ENCODE assay signal across 26 cellular contexts in genomic region chr1:223378754-223379153, GRCh38. TPM values are rescaled to one million over a fixed set of nuclear protein-coding genes. Genes with fewer than 3 reads are reported as not detected.
DNase-seq lines count a peak whose midpoint lies in the region; ATAC-seq, FAIRE-seq and TF ChIP-seq lines count a peak whose summit lies in the region.
"Had no signal": no experiment of that assay in that cellular context is flagged by ENCODE, and none has a peak within 500 bp of the region (broad histone marks: within the 10 kb centered on the region; RNA-seq: fewer than 3 reads in every experiment).

No MANE protein-coding gene starts in this region.

- no peaks in the 10 kb centered on the region for H3K4me1 ChIP-seq in HEK293 (ENCODE audit: control insufficient read depth, insufficient read depth, low read length)
- no peaks in the 10 kb centered on the region for H3K4me1 ChIP-seq in K562 (replicated peaks in 1 of 2; ENCODE audit: control insufficient read depth in 2 of 2, insufficient read depth in 2 of 2, low read length in 2 of 2)

- H3K27ac ChIP-seq in HEK293 (ENCODE audit: extremely low read depth, low read depth, low read length) (no peak overlapping the region), K562 (ENCODE audit: extremely low read depth, low read depth, low read length) (no peak overlapping the region)
- H3K27ac ChIP-seq: HL-60 had no signal

- no peak for TF ChIP-seq POLR2A in K562 (conservative IDR thresholded peaks at IDR 0.05)

- FAIRE-seq in K562 (lab: Jason Lieb, UNC): no peak
- FAIRE-seq: GM12878 had no signal

- no peaks in the 10 kb centered on the region for H3K4me1 Mint-ChIP-seq in activated CD4-positive, alpha-beta memory T cell treated with anti-CD3 and anti-CD28 coated beads for 36 hours (ENCODE audit: low read depth)
- H3K4me1 Mint-ChIP-seq: IgD-negative memory B cell had no signal

- no TSS peak for BruUV-seq in K562 (replicated peaks; lab: Mats Ljungman, UMichigan)

- H3K9me1 ChIP-seq in K562 (ENCODE audit: control insufficient read depth, insufficient read depth, low read length): no peaks in the 10 kb centered on the region

- H3K4me3 Mint-ChIP-seq in activated CD4-positive, alpha-beta memory T cell treated with anti-CD3 and anti-CD28 coated beads for 36 hours: no peak overlapping the region
- H3K4me3 Mint-ChIP-seq: IgD-negative memory B cell had no signal

- H3K36me3 Mint-ChIP-seq in activated CD4-positive, alpha-beta memory T cell treated with anti-CD3 and anti-CD28 coated beads for 36 hours: no peaks in the 10 kb centered on the region

- peaks cover 4 to 8% of the 10 kb centered on the region in 2 experiments; a peak in 3 of 5 replicates for H3K27me3 ChIP-seq in K562 (ENCODE audit: control insufficient read depth in 2 of 2, insufficient read depth in 2 of 2, low read length in 2 of 2)

- no peak overlapping the region for H3K9ac ChIP-seq in K562 (ENCODE audit: insufficient read depth in 1 of 2, low read depth in 2 of 2, low read length in 2 of 2)

- H3K27ac Mint-ChIP-seq in activated CD4-positive, alpha-beta memory T cell treated with anti-CD3 and anti-CD28 coated beads for 36 hours: no peak overlapping the region
- H3K27ac Mint-ChIP-seq: IgD-negative memory B cell had no signal

- H3K36me3 ChIP-seq in HEK293 (ENCODE audit: control insufficient read depth in 2 of 2, insufficient read depth in 1 of 2, low read length in 2 of 2) (no peaks in the 10 kb centered on the region), K562 (ENCODE audit: control insufficient read depth, insufficient read depth, low read length) (no peaks in the 10 kb centered on the region)

- intact Hi-C loops in K562 (cut with micrococcal nuclease): no loop called here
- intact Hi-C loops in activated CD4-positive, alpha-beta memory T cell treated with anti-CD3 and anti-CD28 coated beads for 36 hours (cut with micrococcal nuclease): no loop called here

- POLR2A ChIA-PET in HEK293 (lab: Yijun Ruan, JAX) (no interaction called here), K562 (lab: Yijun Ruan, JAX) (interaction anchor here (1.1 to 2.1 kb wide), 3 partner anchors 10 to 38 kb away, joined by 3 to 5 read pairs (median 3); no protein-coding TSS in a partner anchor)
- POLR2A ChIA-PET in activated CD4-positive, alpha-beta memory T cell treated with anti-CD3 and anti-CD28 coated beads for 36 hours (lab: Charles Lee): interaction anchor here (0.6 kb wide), 1 partner anchor 158 kb away, joined by 3 read pairs; no protein-coding TSS in a partner anchor

- no peak for TF ChIP-seq RAD21 in K562 (CRISPR knock-in tag; conservative IDR thresholded peaks at IDR 0.05 in 1 of 2, IDR thresholded peaks at IDR 0.05 in 1 of 2)

- no peaks in the 10 kb centered on the region for H3K9me3 ChIP-seq in HEK293 (ENCODE audit: control insufficient read depth, insufficient read depth, low read depth, low read length)
- H3K9me3 ChIP-seq in K562 (replicated peaks; ENCODE audit: control insufficient read depth, insufficient read depth, low read depth, low read length): no peaks in the 10 kb centered on the region

- no peak overlapping the region for H3K4me2 ChIP-seq in K562 (ENCODE audit: insufficient read depth, low read length)

- H2AFZ ChIP-seq in K562 (ENCODE audit: low read depth, low read length): no peak overlapping the region

- no peak for TF ChIP-seq EP300 in K562 (IDR thresholded peaks at IDR 0.05; ENCODE audit: low read length)

- in situ Hi-C loops in K562 (cut with MboI): no loop called here

- H3K4me3 ChIP-seq in HEK293 (ENCODE audit: low read depth, low read length): no peak overlapping the region
- no peak overlapping the region for H3K4me3 ChIP-seq in K562
- H3K4me3 ChIP-seq: GM12878 had no signal

- DNase-seq in DMS53 (lab: John Stamatoyannopoulos, UW): peak; percentile 42
- DNase-seq in DMS53 treated with DMSO at 0.1 percent for 48 hours (lab: John Stamatoyannopoulos, UW; ENCODE audit: unreplicated experiment): no peak
- peak in 2 of 4 experiments; percentile 55 to 56 for DNase-seq in K562 (ENCODE audit: extremely low read depth in 1 of 4, low spot score in 3 of 4)
- DNase-seq in myocyte (ENCODE audit: low read depth): peak; percentile 10
- DNase-seq in activated CD4-positive, alpha-beta memory T cell treated with anti-CD3 and anti-CD28 coated beads for 36 hours: no peak
- DNase-seq in NCI-H187 treated with DMSO at 0.1 percent for 48 hours (lab: John Stamatoyannopoulos, UW): no peak
- DNase-seq in activated CD4-positive, alpha-beta T cell treated with anti-CD3 and anti-CD28 coated beads, Interleukin-2, amount 50 U/mL, for 4 hours: no peak
- DNase-seq: 8988T, DMS79, EL, GDM1, Karpas-422, NCI-H1092 treated with DMSO at 0.1 percent for 48 hours, NCI-H1436, NCI-H187, NCI-H2227 treated with DMSO at 0.1 percent for 48 hours, NCI-H510A, NCI-H774, PC-3 had no signal

- H3K79me2 ChIP-seq in K562 (ENCODE audit: control insufficient read depth, insufficient read depth, low read length): no peaks in the 10 kb centered on the region

- peaks cover 8% of the 10 kb centered on the region for H3K27me3 Mint-ChIP-seq in activated CD4-positive, alpha-beta memory T cell treated with anti-CD3 and anti-CD28 coated beads for 36 hours

- H4K20me1 ChIP-seq in K562 (replicated peaks; ENCODE audit: control insufficient read depth, insufficient read depth, low read length): no peaks in the 10 kb centered on the region

- peaks cover 9% of the 10 kb centered on the region for H3K9me3 Mint-ChIP-seq in activated CD4-positive, alpha-beta memory T cell treated with anti-CD3 and anti-CD28 coated beads for 36 hours

- CTCF ChIA-PET in HEK293 (lab: Yijun Ruan, JAX): no interaction called here
- CTCF ChIA-PET in K562 (lab: Yijun Ruan, JAX; ENCODE audit: low intra/inter-chr PET ratio): no interaction called here
- CTCF ChIA-PET in activated CD4-positive, alpha-beta memory T cell treated with anti-CD3 and anti-CD28 coated beads for 36 hours (lab: Charles Lee): no interaction called here

- ATAC-seq in K562: peak; percentile 49; the same call in 2 of the 3 replicates
- ATAC-seq: GM12878, PC-3, SK-N-SH treated with all-trans-retinoic acid at 6 μM for 48 hours had no signal

- TF ChIP-seq CTCF in HEK293 (tag by site-specific recombination; IDR thresholded peaks at IDR 0.05) (no peak), K562 (IDR thresholded peaks at IDR 0.05 in 2 of 3, conservative IDR thresholded peaks at IDR 0.05 in 1 of 3; ENCODE audit: insufficient read depth in 2 of 3, low read depth in 1 of 3, low read length in 3 of 3) (no peak)

TF ChIP-seq in K562, 482 proteins besides CTCF, POLR2A, EP300 and RAD21 (continues in another document):
- TF ChIP-seq ADNP (tag; IDR thresholded peaks at IDR 0.05): no peak
- peak; percentile 35 for TF ChIP-seq CBFA2T2 (conservative IDR thresholded peaks at IDR 0.05)
- peak; percentile 78 for TF ChIP-seq USF1 (CRISPR knock-in tag; IDR thresholded peaks at IDR 0.05)

RNA-seq across cellular contexts. Expression of gene CCDC185, which starts 14.5 kb away (rescaled TPM):
- total RNA-seq in K562 (2011; cell fraction: chromatin; rRNA removed; ENCODE audit: low replicate concordance): not detected in 2 replicates
- not detected in 2 replicates for total RNA-seq in K562 (2011; cell fraction: nucleolus; rRNA removed)
- total RNA-seq in K562 (2011; cell fraction: nucleoplasm; rRNA removed): not detected in 2 replicates
- not detected in 2 replicates for total RNA-seq in K562 (2014; rRNA removed)
- total RNA-seq in K562 (2014; rRNA removed; fragmentation: Illumina TruSeq; extraction: Trizol): not detected in 2 replicates
- total RNA-seq in K562 (2015; rRNA removed; fragmentation: Illumina TruSeq; extraction: Trizol): not detected in 2 replicates
- total RNA-seq in K562 (2021): not detected in 2 replicates
- polyA plus RNA-seq in K562 (2011; rRNA removed): not detected in 2 replicates
- polyA plus RNA-seq in K562 (2011; cell fraction: cytosol; rRNA removed): not detected in 2 replicates
- polyA plus RNA-seq in K562 (2011; cell fraction: nucleus; rRNA removed): not detected in 2 replicates
- not detected in 2 replicates for polyA plus RNA-seq in K562 (2012)
- polyA plus RNA-seq in K562 (2014; fragmentation: Illumina TruSeq; extraction: Trizol): not detected in 2 replicates
- not detected for polyA plus RNA-seq in K562 (2014; fragmentation: Nextera tagmentation; extraction: Ambion mirVana)
- polyA plus RNA-seq in K562 (2014; rRNA removed): not detected in 2 replicates
- polyA minus RNA-seq in K562 (2011; rRNA and poly(A)+ RNA removed): not detected in 2 replicates
- polyA minus RNA-seq in K562 (2011; cell fraction: cytosol; rRNA and poly(A)+ RNA removed): not detected in 2 replicates
- not detected in 2 replicates for polyA minus RNA-seq in K562 (2011; cell fraction: nucleus; rRNA and poly(A)+ RNA removed)
- not detected in 2 replicates for total RNA-seq in myocyte
- polyA plus RNA-seq in myocyte (2012): not detected
- not detected for total RNA-seq in activated CD4-positive, alpha-beta memory T cell treated with anti-CD3 and anti-CD28 coated beads for 36 hours
- total RNA-seq: GM12878, H4, PC-3 had no signal
- polyA plus RNA-seq: BJ, GM12878, IgD-negative memory B cell had no signal

RNA-seq across cellular contexts. Expression of gene SUSD4, which starts 14.8 kb away (rescaled TPM):
- total RNA-seq in K562 (2011; cell fraction: chromatin; rRNA removed; ENCODE audit: low replicate concordance): 0.16 and 0.97 TPM in 2 replicates
- 0.26 and 0.67 TPM in 2 replicates for total RNA-seq in K562 (2011; cell fraction: nucleolus; rRNA removed)
- 0.23 and 1.1 TPM in 2 replicates for total RNA-seq in K562 (2011; cell fraction: nucleoplasm; rRNA removed)
- total RNA-seq in K562 (2014; rRNA removed): not detected in 2 replicates
- not detected in 2 replicates for total RNA-seq in K562 (2014; rRNA removed; fragmentation: Illumina TruSeq; extraction: Trizol)
- total RNA-seq in K562 (2015; rRNA removed; fragmentation: Illumina TruSeq; extraction: Trizol): not detected in 2 replicates
- total RNA-seq in K562 (2021): 0.09 TPM in 1 of 2 replicates, not detected in the other
- polyA plus RNA-seq in K562 (2011; rRNA removed): 0.15 and 1.7 TPM in 2 replicates
- polyA plus RNA-seq in K562 (2011; cell fraction: cytosol; rRNA removed): 0.10 and 1.3 TPM in 2 replicates
- 0.95 and 3.8 TPM in 2 replicates for polyA plus RNA-seq in K562 (2011; cell fraction: nucleus; rRNA removed)
- 0.14 and 0.26 TPM in 2 replicates for polyA plus RNA-seq in K562 (2012)
- polyA plus RNA-seq in K562 (2014; fragmentation: Illumina TruSeq; extraction: Trizol): 0.06 and 0.07 TPM in 2 replicates
- polyA plus RNA-seq in K562 (2014; fragmentation: Nextera tagmentation; extraction: Ambion mirVana): under 1 TPM in 1 of 2 experiments, not detected in 1; 0.06 TPM
- 0.16 TPM in 1 of 2 replicates, not detected in the other for polyA plus RNA-seq in K562 (2014; rRNA removed)
- 1.0 TPM in 1 of 2 replicates, not detected in the other for polyA minus RNA-seq in K562 (2011; rRNA and poly(A)+ RNA removed)
- 0.38 TPM in 1 of 2 replicates, not detected in the other for polyA minus RNA-seq in K562 (2011; cell fraction: cytosol; rRNA and poly(A)+ RNA removed)
- 0.89 and 0.94 TPM in 2 replicates for polyA minus RNA-seq in K562 (2011; cell fraction: nucleus; rRNA and poly(A)+ RNA removed)
- total RNA-seq in myocyte: 2.0 and 4.1 TPM in 2 replicates
- 2.4 TPM for polyA plus RNA-seq in myocyte (2012)
- under 1 TPM; 0.82 to 0.83 TPM for total RNA-seq in activated CD4-positive, alpha-beta memory T cell treated with anti-CD3 and anti-CD28 coated beads for 36 hours

Comparison
In these comparisons a context has a peak if more than half of its experiments do, and no peak if none do; other contexts are left out.
1. DNase-seq: peak in DMS53 (single experiment) and myocyte (single experiment); none in DMS53 treated with DMSO at 0.1 percent for 48 hours (single experiment), activated CD4-positive, alpha-beta memory T cell treated with anti-CD3 and anti-CD28 coated beads for 36 hours (single experiment), NCI-H187 treated with DMSO at 0.1 percent for 48 hours (single experiment) and activated CD4-positive, alpha-beta T cell treated with anti-CD3 and anti-CD28 coated beads, Interleukin-2, amount 50 U/mL, for 4 hours (0 of 2).